ENCODE assay signal across 16 cellular contexts in genomic region chr12:113858828-113859386, GRCh38.
DNase-seq lines count a peak whose midpoint lies in the region; ATAC-seq, FAIRE-seq and TF ChIP-seq lines count a peak whose summit lies in the region.
"Had no signal": no experiment of that assay in that cellular context is flagged by ENCODE, and none has a peak within 500 bp of the region (broad histone marks: within the 10 kb centered on the region; RNA-seq: fewer than 3 reads in every experiment).

No MANE protein-coding gene starts in this region.

- H3K9ac ChIP-seq in neural cell (ENCODE audit: low read length) = peak overlapping the region; percentile 27

- no peak overlapping the region for H2AFZ ChIP-seq in neural cell (ENCODE audit: low read depth, low read length)

- no peaks in the 10 kb centered on the region for H4K20me1 ChIP-seq in neural cell (ENCODE audit: insufficient read depth)

- peaks cover 3% of the 10 kb centered on the region; the same call in 1 of the 2 replicates for H3K4me1 ChIP-seq in HEK293 (ENCODE audit: control insufficient read depth, insufficient read depth, low read length)
- no peaks in the 10 kb centered on the region for H3K4me1 ChIP-seq in body of pancreas
- H3K4me1 ChIP-seq in small intestine (ENCODE audit: control insufficient read depth in 2 of 2, insufficient read depth in 1 of 2, low read depth in 1 of 2, low read length in 1 of 2) = peaks cover 0 to 2% of the 10 kb centered on the region in 2 donors
- H3K4me1 ChIP-seq: BE2C had no signal

- TF ChIP-seq CTCF in HEK293 (tag by site-specific recombination; IDR thresholded peaks at IDR 0.05) = no peak
- no peak for TF ChIP-seq CTCF in neural cell (IDR thresholded peaks at IDR 0.05; ENCODE audit: poor library complexity, severe bottlenecking)
- no peak for TF ChIP-seq CTCF in body of pancreas (IDR thresholded peaks at IDR 0.05)

- no peak for ATAC-seq in body of pancreas

- CTCF ChIA-PET in HEK293 (lab: Yijun Ruan, JAX) = interaction anchor here (1.1 kb wide), 1 partner anchor 434 kb away, joined by 4 read pairs; no protein-coding TSS in a partner anchor

- DNase-seq in MV-4-11 (lab: John Stamatoyannopoulos, UW) (peak; percentile 54), UCSD-AML1 (lab: John Stamatoyannopoulos, UW; ENCODE audit: unreplicated experiment) (peak; percentile 18), body of pancreas (no peak), NCI-H128 (lab: John Stamatoyannopoulos, UW; ENCODE audit: unreplicated experiment) (no peak), small intestine (no peak)
- DNase-seq: BE2C; CD8-positive, alpha-beta memory T cell; GOT3; NCI-H1105; NCI-H1930; NCI-H510A; NCI-H82; RPMI8226; T-helper 1 cell had no signal

- no peak for FAIRE-seq in small intestine (lab: Jason Lieb, UNC)

- no peak for TF ChIP-seq RAD21 in neural cell (conservative IDR thresholded peaks at IDR 0.05)

- H3K9me3 ChIP-seq in HEK293 (ENCODE audit: control insufficient read depth, insufficient read depth, low read depth, low read length) (no peaks in the 10 kb centered on the region), neural cell (ENCODE audit: low read length) (no peaks in the 10 kb centered on the region), body of pancreas (no peaks in the 10 kb centered on the region), small intestine (ENCODE audit: control insufficient read depth, low read depth) (no peaks in the 10 kb centered on the region)
- H3K9me3 ChIP-seq: BE2C had no signal

- no peaks in the 10 kb centered on the region for H3K79me2 ChIP-seq in neural cell (replicated peaks; ENCODE audit: insufficient read depth, low read length)

- H3K4me3 ChIP-seq in HEK293 (ENCODE audit: low read depth, low read length) (no peak overlapping the region), neural cell (ENCODE audit: low read length) (no peak overlapping the region), body of pancreas (no peak overlapping the region), small intestine (ENCODE audit: low read depth in 1 of 2, low read length in 2 of 2) (no peak overlapping the region)

- no peaks in the 10 kb centered on the region for H3K9me2 ChIP-seq in neural cell (ENCODE audit: insufficient read depth, low read length)

- intact Hi-C loops in body of pancreas (cut with DNase I) = no loop called here

- TF ChIP-seq POLR2A in body of pancreas (IDR thresholded peaks at IDR 0.05) = no peak

- POLR2A ChIA-PET in HEK293 (lab: Yijun Ruan, JAX) = no interaction called here

- no peaks in the 10 kb centered on the region for H3F3A ChIP-seq in neural cell (ENCODE audit: insufficient read depth, low read length, poor library complexity, severe bottlenecking)

- H3K27ac ChIP-seq in HEK293 (ENCODE audit: extremely low read depth, low read depth, low read length) = no peak overlapping the region
- peak overlapping the region; percentile 15 for H3K27ac ChIP-seq in neural cell (ENCODE audit: low read length)
- no peak overlapping the region for H3K27ac ChIP-seq in body of pancreas
- H3K27ac ChIP-seq in small intestine (ENCODE audit: low read depth in 1 of 2, low read length in 1 of 2) = no peak overlapping the region

- WGBS in body of pancreas, 2 donors = 78 to 87% methylated on average over 8 of the region's 8 CpGs
- WGBS in small intestine, 3 donors = 77 to 89% (median 82%) methylated on average over 8 of the region's 8 CpGs

- no peaks in the 10 kb centered on the region for H3K27me3 ChIP-seq in neural cell (ENCODE audit: insufficient read depth, low read depth, low read length)
- H3K27me3 ChIP-seq in body of pancreas = no peaks in the 10 kb centered on the region
- no peaks in the 10 kb centered on the region for H3K27me3 ChIP-seq in small intestine (ENCODE audit: control insufficient read depth in 2 of 2, insufficient read depth in 2 of 2, low read length in 2 of 2)
- H3K27me3 ChIP-seq: BE2C had no signal

- no peak for TF ChIP-seq EP300 in neural cell (conservative IDR thresholded peaks at IDR 0.05; ENCODE audit: poor library complexity, severe bottlenecking)

- H3K4me2 ChIP-seq in neural cell (ENCODE audit: low read length) = no peak overlapping the region

- peaks cover 0 to 5% of the 10 kb centered on the region in 2 experiments; a peak in 1 of 3 replicates for H3K36me3 ChIP-seq in HEK293 (ENCODE audit: control insufficient read depth in 2 of 2, insufficient read depth in 1 of 2, low read length in 2 of 2)
- H3K36me3 ChIP-seq in neural cell (ENCODE audit: insufficient read depth, low read length) = no peaks in the 10 kb centered on the region
- peaks cover 0 to 2% of the 10 kb centered on the region in 2 donors for H3K36me3 ChIP-seq in body of pancreas (replicated peaks in 1 of 2; ENCODE audit: insufficient read depth in 1 of 2, low read depth in 2 of 2)
- peaks cover 0 to 3% of the 10 kb centered on the region in 2 donors for H3K36me3 ChIP-seq in small intestine (ENCODE audit: control insufficient read depth in 2 of 2, insufficient read depth in 2 of 2, low read length in 2 of 2)

TF ChIP-seq in HEK293, 187 proteins besides CTCF, POLR2A, EP300 and RAD21 (continues in another document):
- TF ChIP-seq ZNF610 (tag by site-specific recombination; IDR thresholded peaks at IDR 0.05; ENCODE audit: borderline replicate concordance) = no peak
- no peak for TF ChIP-seq ZNF266 (tag by site-specific recombination; IDR thresholded peaks at IDR 0.05; ENCODE audit: low read depth)
- TF ChIP-seq ZNF148 (tag by site-specific recombination; IDR thresholded peaks at IDR 0.05; ENCODE audit: borderline replicate concordance) = no peak
- no peak for TF ChIP-seq KLF17 (tag by site-specific recombination; IDR thresholded peaks at IDR 0.05)

TF ChIP-seq in neural cell, 6 proteins besides CTCF, POLR2A, EP300 and RAD21:
- TF ChIP-seq REST (IDR thresholded peaks at IDR 0.05; ENCODE audit: borderline replicate concordance) = no peak
- TF ChIP-seq MXI1 (conservative IDR thresholded peaks at IDR 0.05; ENCODE audit: poor library complexity, severe bottlenecking) = no peak
- TF ChIP-seq SMC3 (conservative IDR thresholded peaks at IDR 0.05; ENCODE audit: poor library complexity) = no peak
- TF ChIP-seq TAF1 (IDR thresholded peaks at IDR 0.05; ENCODE audit: low read depth) = no peak
- no peak for TF ChIP-seq EZH2 (IDR thresholded peaks at IDR 0.05; ENCODE audit: borderline replicate concordance, insufficient read depth, low read length, poor library complexity, severe bottlenecking)
- TF ChIP-seq POLR2AphosphoS5 (IDR thresholded peaks at IDR 0.05) = no peak

Comparison
In these comparisons a context has a peak if more than half of its experiments do, and no peak if none do; other contexts are left out.
1. DNase-seq: peak in MV-4-11 (single experiment) and UCSD-AML1 (single experiment); none in body of pancreas (0 of 4), NCI-H128 (single experiment) and small intestine (single experiment).